Comparison of ENCODE assay signal across 2 cellular contexts in the genomic region with DNA sequence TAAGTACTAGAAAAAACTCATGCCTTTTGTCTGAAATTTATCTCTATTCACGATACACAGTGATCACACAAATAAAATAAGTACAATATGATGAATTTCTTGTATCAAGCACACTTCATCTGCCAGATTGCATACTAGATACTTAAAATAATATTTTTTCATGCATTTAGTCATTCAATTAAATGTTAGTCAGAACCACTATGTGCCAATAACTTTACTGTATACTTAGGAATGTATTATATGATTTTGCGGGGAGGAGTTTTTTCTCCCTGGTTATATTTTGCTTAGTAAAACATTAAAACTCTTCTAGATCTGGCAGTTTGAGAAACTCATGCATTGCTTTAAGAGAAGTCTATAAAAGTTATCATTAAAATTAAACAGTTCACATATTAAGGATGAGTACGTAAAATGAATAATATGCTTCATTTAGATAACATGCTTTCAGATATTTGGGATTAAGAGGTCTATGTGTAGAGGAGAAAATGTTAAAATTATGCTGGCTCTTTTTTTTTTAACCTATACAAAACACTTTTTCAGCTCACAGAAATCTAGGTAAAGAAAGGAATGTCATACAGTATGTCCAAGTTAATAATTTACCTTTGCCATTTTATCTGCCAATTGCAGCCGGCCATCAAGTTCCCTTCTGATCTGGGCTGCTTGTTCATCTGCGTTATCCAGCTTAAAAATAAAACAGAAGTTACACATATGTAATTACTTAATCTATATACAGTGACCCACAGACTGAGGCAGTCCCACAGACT.
TF ChIP-seq lines count a peak whose summit lies in the region.

No MANE protein-coding gene starts in this region.

TF ChIP-seq in HepG2, 621 proteins besides CTCF, POLR2A, EP300 and RAD21 (continued from another document):
- TF ChIP-seq, protein P1, sequence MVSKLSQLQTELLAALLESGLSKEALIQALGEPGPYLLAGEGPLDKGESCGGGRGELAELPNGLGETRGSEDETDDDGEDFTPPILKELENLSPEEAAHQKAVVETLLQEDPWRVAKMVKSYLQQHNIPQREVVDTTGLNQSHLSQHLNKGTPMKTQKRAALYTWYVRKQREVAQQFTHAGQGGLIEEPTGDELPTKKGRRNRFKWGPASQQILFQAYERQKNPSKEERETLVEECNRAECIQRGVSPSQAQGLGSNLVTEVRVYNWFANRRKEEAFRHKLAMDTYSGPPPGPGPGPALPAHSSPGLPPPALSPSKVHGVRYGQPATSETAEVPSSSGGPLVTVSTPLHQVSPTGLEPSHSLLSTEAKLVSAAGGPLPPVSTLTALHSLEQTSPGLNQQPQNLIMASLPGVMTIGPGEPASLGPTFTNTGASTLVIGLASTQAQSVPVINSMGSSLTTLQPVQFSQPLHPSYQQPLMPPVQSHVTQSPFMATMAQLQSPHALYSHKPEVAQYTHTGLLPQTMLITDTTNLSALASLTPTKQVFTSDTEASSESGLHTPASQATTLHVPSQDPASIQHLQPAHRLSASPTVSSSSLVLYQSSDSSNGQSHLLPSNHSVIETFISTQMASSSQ (IDR thresholded peaks at IDR 0.05; ENCODE audit: low read depth), result 0 out of 2 replicates have a peak, but pooled peaks have one; percentile 38
- TF ChIP-seq, protein P1 (CRISPR knock-in tag; IDR thresholded peaks at IDR 0.05; ENCODE audit: borderline replicate concordance), result no peak
- TF ChIP-seq HNRNPUL1 (IDR thresholded peaks at IDR 0.05; ENCODE audit: low read depth, low read length), result peak; percentile 56; the same call in 1 of the 2 replicates

TF ChIP-seq in GM12878, 131 proteins besides CTCF, POLR2A, EP300 and RAD21:
- TF ChIP-seq, protein P2, sequence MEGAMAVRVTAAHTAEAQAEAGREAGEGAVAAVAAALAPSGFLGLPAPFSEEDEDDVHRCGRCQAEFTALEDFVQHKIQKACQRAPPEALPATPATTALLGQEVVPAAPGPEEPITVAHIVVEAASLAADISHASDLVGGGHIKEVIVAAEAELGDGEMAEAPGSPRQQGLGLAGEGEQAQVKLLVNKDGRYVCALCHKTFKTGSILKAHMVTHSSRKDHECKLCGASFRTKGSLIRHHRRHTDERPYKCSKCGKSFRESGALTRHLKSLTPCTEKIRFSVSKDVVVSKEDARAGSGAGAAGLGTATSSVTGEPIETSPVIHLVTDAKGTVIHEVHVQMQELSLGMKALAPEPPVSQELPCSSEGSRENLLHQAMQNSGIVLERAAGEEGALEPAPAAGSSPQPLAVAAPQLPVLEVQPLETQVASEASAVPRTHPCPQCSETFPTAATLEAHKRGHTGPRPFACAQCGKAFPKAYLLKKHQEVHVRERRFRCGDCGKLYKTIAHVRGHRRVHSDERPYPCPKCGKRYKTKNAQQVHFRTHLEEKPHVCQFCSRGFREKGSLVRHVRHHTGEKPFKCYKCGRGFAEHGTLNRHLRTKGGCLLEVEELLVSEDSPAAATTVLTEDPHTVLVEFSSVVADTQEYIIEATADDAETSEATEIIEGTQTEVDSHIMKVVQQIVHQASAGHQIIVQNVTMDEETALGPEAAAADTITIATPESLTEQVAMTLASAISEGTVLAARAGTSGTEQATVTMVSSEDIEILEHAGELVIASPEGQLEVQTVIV (IDR thresholded peaks at IDR 0.05; ENCODE audit: borderline replicate concordance, partially characterized antibody), result no peak
- TF ChIP-seq FOXK2 (IDR thresholded peaks at IDR 0.05), result no peak
